8 cellular contexts compared by ENCODE assay signal in genomic region chr13:21458816-21459701, GRCh38. TPM values are rescaled to one million over a fixed set of nuclear protein-coding genes. Genes with fewer than 3 reads are reported as not detected.
DNase-seq lines count a peak whose midpoint lies in the region; ATAC-seq and TF ChIP-seq lines count a peak whose summit lies in the region.

A gene with protein sequence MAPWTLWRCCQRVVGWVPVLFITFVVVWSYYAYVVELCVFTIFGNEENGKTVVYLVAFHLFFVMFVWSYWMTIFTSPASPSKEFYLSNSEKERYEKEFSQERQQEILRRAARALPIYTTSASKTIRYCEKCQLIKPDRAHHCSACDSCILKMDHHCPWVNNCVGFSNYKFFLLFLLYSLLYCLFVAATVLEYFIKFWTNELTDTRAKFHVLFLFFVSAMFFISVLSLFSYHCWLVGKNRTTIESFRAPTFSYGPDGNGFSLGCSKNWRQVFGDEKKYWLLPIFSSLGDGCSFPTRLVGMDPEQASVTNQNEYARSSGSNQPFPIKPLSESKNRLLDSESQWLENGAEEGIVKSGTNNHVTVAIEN (minus strand): TSS chr13:21459303. CDS start chr13:21459171, 132 bp downstream.

- no peaks in the 10 kb centered on the region for H3K36me3 ChIP-seq in CD4-positive, alpha-beta memory T cell (ENCODE audit: insufficient read depth, low read length)
- H3K36me3 ChIP-seq in NT2/D1 (ENCODE audit: insufficient read depth, insufficient read length, low read length), result no peaks in the 10 kb centered on the region

- H3K4me3 ChIP-seq in CD4-positive, alpha-beta memory T cell (ENCODE audit: low read length in 2 of 2), result peak within 1 kb of the TSS; percentile 34 to 72
- peak within 1 kb of the TSS; percentile 92 for H3K4me3 ChIP-seq in NT2/D1 (ENCODE audit: insufficient read length, low read depth)

- H3K9ac ChIP-seq in NT2/D1 (ENCODE audit: insufficient read length, low read depth), result peak within 1 kb of the TSS; percentile 98

- peaks cover 30 to 56% (median 42%) of the 10 kb centered on the region in 4 donors for H3K4me1 Mint-ChIP-seq in CD4-positive, alpha-beta memory T cell
- H3K4me1 Mint-ChIP-seq in mesothelial cell of epicardium, result peaks cover 17% of the 10 kb centered on the region

- peak; percentile 82 to 93 (median 86) for DNase-seq in CD4-positive, alpha-beta memory T cell
- DNase-seq in NT2/D1 (ENCODE audit: low read depth, low spot score) (no peak), mesothelial cell of epicardium (ENCODE audit: low spot score in 2 of 2, unreplicated experiment in 2 of 2) (peak; percentile 88 to 94)
- DNase-seq in activated CD8-positive, alpha-beta memory T cell treated with anti-CD3 and anti-CD28 coated beads, Interleukin-2, amount 50 U/mL, for 4 hours, result peak; percentile 90
- peak; percentile 73 to 85 for DNase-seq in stimulated activated CD8-positive, alpha-beta memory T cell treated with anti-CD3 and anti-CD28 coated beads, Interleukin-15, amount 100 ng/mL, for 48 hours (ENCODE audit: low read depth in 2 of 2)

- peaks cover 0 to 3% (median 0%) of the 10 kb centered on the region in 8 donors for H3K9me3 Mint-ChIP-seq in CD4-positive, alpha-beta memory T cell
- peaks cover 6% of the 10 kb centered on the region for H3K9me3 Mint-ChIP-seq in mesothelial cell of epicardium

- intact Hi-C loops in CD4-positive, alpha-beta memory T cell (cut with micrococcal nuclease), result loop anchor here (1.0 to 5.0 kb wide), 9 partner anchors 18 to 1918 kb away; partner anchors contain the start of genes EEF1AKMT1, FGF9, MRPL57 and SKA3

- POLR2A ChIA-PET in CD4-positive, alpha-beta memory T cell (lab: Charles Lee; ENCODE audit: partially characterized antibody), result interaction anchor here (0.8 to 2.9 kb wide), 12 partner anchors 9 to 983 kb away, joined by 3 to 24 read pairs (median 6); partner anchors contain the start of genes MICU2, MRPL57 and SKA3

- peak within 1 kb of the TSS; percentile 86 for H3K27ac ChIP-seq in CD4-positive, alpha-beta memory T cell (ENCODE audit: low read depth, low read length)

- peaks cover 10 to 11% of the 10 kb centered on the region in 2 donors for H3K36me3 Mint-ChIP-seq in CD4-positive, alpha-beta memory T cell
- peaks cover 11% of the 10 kb centered on the region for H3K36me3 Mint-ChIP-seq in mesothelial cell of epicardium

- no peaks in the 10 kb centered on the region for H3K9me3 ChIP-seq in CD4-positive, alpha-beta memory T cell (ENCODE audit: control insufficient read depth in 1 of 2, low read length in 2 of 2)
- no peaks in the 10 kb centered on the region for H3K9me3 ChIP-seq in NT2/D1 (ENCODE audit: insufficient read depth, low read length)

- H3K4me1 ChIP-seq in CD4-positive, alpha-beta memory T cell (ENCODE audit: insufficient read depth, low read length), result peaks cover 39% of the 10 kb centered on the region
- no peaks in the 10 kb centered on the region for H3K4me1 ChIP-seq in NT2/D1 (ENCODE audit: insufficient read depth, insufficient read length)

- no peaks in the 10 kb centered on the region for H3K27me3 Mint-ChIP-seq in CD4-positive, alpha-beta memory T cell
- no peaks in the 10 kb centered on the region for H3K27me3 Mint-ChIP-seq in mesothelial cell of epicardium (ENCODE audit: low read depth)

- no peaks in the 10 kb centered on the region for H3K27me3 ChIP-seq in CD4-positive, alpha-beta memory T cell (ENCODE audit: insufficient read depth, low read length)
- no peaks in the 10 kb centered on the region for H3K27me3 ChIP-seq in NT2/D1 (ENCODE audit: insufficient read depth, insufficient read length)

- ATAC-seq in GM19395 (IDR thresholded peaks at IDR 0.05; ENCODE audit: unreplicated experiment), result peak; percentile 79
- peak; percentile 65 for ATAC-seq in HG03565 (IDR thresholded peaks at IDR 0.05; ENCODE audit: unreplicated experiment)

- in situ Hi-C loops in endometrial microvascular endothelial cells (cut with HindIII; ENCODE audit: inconsistent ontology term, low pct_unique_long_range_greater_than_20kb, low sequenced_read_pairs), result no loop called here

- H3K27ac Mint-ChIP-seq in CD4-positive, alpha-beta memory T cell, result peak within 1 kb of the TSS; percentile 84 to 97 (median 94)
- peak within 1 kb of the TSS; percentile 83 for H3K27ac Mint-ChIP-seq in mesothelial cell of epicardium

- H3K4me3 Mint-ChIP-seq in CD4-positive, alpha-beta memory T cell, result peak within 1 kb of the TSS; percentile 92 to 95 (median 94)
- peak within 1 kb of the TSS; percentile 87 for H3K4me3 Mint-ChIP-seq in mesothelial cell of epicardium

- CTCF ChIA-PET in CD4-positive, alpha-beta memory T cell (lab: Charles Lee; ENCODE audit: partially characterized antibody), result interaction anchor here (0.6 to 7.9 kb wide), 7 partner anchors 17 to 283 kb away, joined by 3 to 72 read pairs (median 3); partner anchors contain the start of genes MICU2 and SKA3

- TF ChIP-seq CTCF in mesothelial cell of epicardium (IDR thresholded peaks at IDR 0.05; ENCODE audit: unreplicated experiment), result no peak

RNA-seq across cellular contexts. Expression of the gene that starts here (rescaled TPM):
- 10 to 100 TPM; 69.5 to 72.3 TPM for total RNA-seq in CD4-positive, alpha-beta memory T cell
- 10 to 100 TPM; 29.4 to 34.2 TPM for polyA plus RNA-seq in CD4-positive, alpha-beta memory T cell
- 78.5 TPM for total RNA-seq in endometrial microvascular endothelial cells (ENCODE audit: inconsistent ontology term)
- 60.7 to 66.8 TPM (median 64.6 TPM) in 3 replicates for total RNA-seq in mesothelial cell of epicardium
